In the genomic region with DNA sequence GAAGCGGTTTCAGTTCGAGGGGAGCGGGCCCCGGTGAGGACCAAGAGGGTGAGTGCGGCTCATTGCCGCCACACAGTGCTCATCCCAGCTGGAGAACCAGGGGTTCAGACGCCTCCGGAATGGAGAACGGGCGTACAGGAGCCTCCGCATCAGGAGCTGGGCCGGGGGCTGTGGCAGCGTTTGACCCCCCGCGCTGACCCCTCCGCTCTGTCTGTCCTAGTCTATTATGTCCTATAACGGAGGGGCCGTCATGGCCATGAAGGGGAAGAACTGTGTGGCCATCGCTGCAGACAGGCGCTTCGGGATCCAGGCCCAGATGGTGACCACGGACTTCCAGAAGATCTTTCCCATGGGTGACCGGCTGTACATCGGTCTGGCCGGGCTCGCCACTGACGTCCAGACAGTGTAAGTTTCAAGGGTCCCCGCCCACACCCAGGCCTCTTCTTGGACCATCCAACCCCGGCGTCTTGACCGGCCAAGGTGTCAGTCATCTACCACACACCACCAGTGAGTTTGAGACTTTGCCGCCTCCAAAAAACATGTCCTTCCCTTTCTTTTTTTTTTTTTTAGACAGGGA, we compare ENCODE assay signal across 8 cellular contexts. TPM values are rescaled to one million over a fixed set of nuclear protein-coding genes. Genes with fewer than 3 reads are reported as not detected.
DNase-seq lines count a peak whose midpoint lies in the region; ATAC-seq, FAIRE-seq and TF ChIP-seq lines count a peak whose summit lies in the region.

No MANE protein-coding gene starts in this region.

- peaks cover 20% of the 10 kb centered on the region for H3K79me2 ChIP-seq in HepG2 (ENCODE audit: insufficient read depth, low read length)

- H4K20me1 ChIP-seq in HepG2 (ENCODE audit: insufficient read depth, low read length) = no peaks in the 10 kb centered on the region

- TF ChIP-seq POLR2A in HepG2 (IDR thresholded peaks at IDR 0.05; ENCODE audit: insufficient read depth in 1 of 2, low read depth in 2 of 2, low read length in 2 of 2) = no peak

- TF ChIP-seq CTCF in HepG2 (CRISPR knock-in tag; IDR thresholded peaks at IDR 0.05) (peak; percentile 46), type B pancreatic cell (conservative IDR thresholded peaks at IDR 0.05) (no peak)

- no peak overlapping the region for H2AFZ ChIP-seq in HepG2 (ENCODE audit: low read length)

- ATAC-seq in HG02885 (IDR thresholded peaks at IDR 0.05; ENCODE audit: poor library complexity, unreplicated experiment) (peak; percentile 3), HepG2 (peak; percentile 17), HG03108 (IDR thresholded peaks at IDR 0.05; ENCODE audit: unreplicated experiment) (no peak)

- WGBS in adipose tissue, 3 donors = 4 to 5% (median 4%) methylated on average over 32 of the region's 32 CpGs
- 2% methylated on average over 21 of the region's 32 CpGs for WGBS in HepG2 (ENCODE audit: low lambda C conversion rate)

- intact Hi-C loops in HepG2 (cut with micrococcal nuclease; ENCODE audit: unreplicated experiment) = loop anchor here (1.0 to 5.0 kb wide), 4 partner anchors 48 to 1354 kb away; no protein-coding TSS in a partner anchor

- peaks cover 21 to 27% of the 10 kb centered on the region in 2 donors for H3K27me3 Mint-ChIP-seq in CD8-positive, alpha-beta memory T cell
- peaks cover 13% of the 10 kb centered on the region for H3K27me3 Mint-ChIP-seq in type B pancreatic cell

- FAIRE-seq in HepG2 (lab: Jason Lieb, UNC) = no peak

- in situ Hi-C loops in HepG2 (cut with HindIII; ENCODE audit: extremely low pct_ligation_motif_present, low pct_unique_long_range_greater_than_20kb) = loop anchor here (25.0 kb wide), 1 partner anchor 409 kb away; a partner anchor contains a TSS

- peak overlapping the region; percentile 91 for H3K27ac ChIP-seq in CD8-positive, alpha-beta memory T cell (ENCODE audit: low read depth, low read length)
- H3K27ac ChIP-seq in adipose tissue (ENCODE audit: low read depth, low read length) (peak overlapping the region; percentile 86), HepG2 (ENCODE audit: extremely low read length, insufficient read depth, low read length) (peak overlapping the region; percentile 81)

- peak overlapping the region; percentile 88 to 100 (median 98) for H3K4me3 Mint-ChIP-seq in CD8-positive, alpha-beta memory T cell
- H3K4me3 Mint-ChIP-seq in type B pancreatic cell = peak overlapping the region; percentile 99

- POLR2A ChIA-PET in CD8-positive, alpha-beta memory T cell (lab: Charles Lee) = interaction anchor here (1.2 to 1.3 kb wide), 2 partner anchors 22 to 121 kb away, joined by 4 to 7 read pairs; no protein-coding TSS in a partner anchor
- POLR2A ChIA-PET in HepG2 (lab: Yijun Ruan, JAX) = interaction anchor here (0.6 to 4.4 kb wide), 9 partner anchors 11 to 117 kb away, joined by 3 to 57 read pairs (median 4); a partner anchor contains a TSS

- peaks cover 51% of the 10 kb centered on the region for H3K4me1 ChIP-seq in CD8-positive, alpha-beta memory T cell (ENCODE audit: insufficient read depth, low read length)
- H3K4me1 ChIP-seq in HepG2 (ENCODE audit: insufficient read depth, low read length) = peaks cover 30% of the 10 kb centered on the region

- peak; percentile 51 for TF ChIP-seq RAD21 in HepG2 (CRISPR knock-in tag; IDR thresholded peaks at IDR 0.05)

- H3K4me1 Mint-ChIP-seq in CD8-positive, alpha-beta memory T cell = peaks cover 43 to 68% (median 52%) of the 10 kb centered on the region in 3 donors
- peaks cover 20% of the 10 kb centered on the region for H3K4me1 Mint-ChIP-seq in type B pancreatic cell (ENCODE audit: unreplicated experiment)

- H3K27me3 ChIP-seq in CD8-positive, alpha-beta memory T cell (ENCODE audit: insufficient read depth, low read length, poor library complexity, severe bottlenecking) = peaks cover 25% of the 10 kb centered on the region
- H3K27me3 ChIP-seq in HepG2 (ENCODE audit: control insufficient read depth in 1 of 2, insufficient read depth in 2 of 2, low read length in 2 of 2) = no peaks in the 10 kb centered on the region; a peak in 1 of 5 replicates

- DNase-seq in CD8-positive, alpha-beta memory T cell = no peak
- DNase-seq in HepG2 (ENCODE audit: low spot score) (no peak), type B pancreatic cell (ENCODE audit: extremely low spot score, unreplicated experiment) (no peak), HCEC 1CT (no peak), Ammon's horn (ENCODE audit: low spot score) (no peak)

- H3K4me3 ChIP-seq in CD8-positive, alpha-beta memory T cell (ENCODE audit: low read length) = peak overlapping the region; percentile 98
- peak overlapping the region; percentile 72 to 86 (median 84) for H3K4me3 ChIP-seq in HepG2 (replicated peaks in 1 of 3; ENCODE audit: insufficient read depth in 1 of 3, low read depth in 2 of 3, low read length in 3 of 3)

- BruUV-seq in HepG2 (replicated peaks; lab: Mats Ljungman, UMichigan) = TSS peak; percentile 84

- TF ChIP-seq EP300 in HepG2 (IDR thresholded peaks at IDR 0.05; ENCODE audit: low read depth in 2 of 2, low read length in 2 of 2) (no peak), HepG2 (CRISPR knock-in tag; IDR thresholded peaks at IDR 0.05; ENCODE audit: borderline replicate concordance) (no peak)

- peak overlapping the region; percentile 93 for H3K9ac ChIP-seq in HepG2 (ENCODE audit: insufficient read depth, low read depth, low read length)

- peaks cover 20% of the 10 kb centered on the region for H3K36me3 ChIP-seq in CD8-positive, alpha-beta memory T cell (ENCODE audit: insufficient read depth, low read length)
- peaks cover 11 to 27% of the 10 kb centered on the region in 2 experiments for H3K36me3 ChIP-seq in HepG2 (replicated peaks in 1 of 2; ENCODE audit: control insufficient read depth in 1 of 2, insufficient read depth in 2 of 2, low read length in 2 of 2)

- peak overlapping the region; percentile 91 for H3K4me2 ChIP-seq in HepG2 (ENCODE audit: low read depth, low read length)

- peak overlapping the region; percentile 89 to 99 (median 97) for H3K27ac Mint-ChIP-seq in CD8-positive, alpha-beta memory T cell
- peak overlapping the region; percentile 90 for H3K27ac Mint-ChIP-seq in type B pancreatic cell

- H3K9me3 Mint-ChIP-seq in CD8-positive, alpha-beta memory T cell = peaks cover 0 to 3% (median 0%) of the 10 kb centered on the region in 5 donors
- H3K9me3 Mint-ChIP-seq in type B pancreatic cell = no peaks in the 10 kb centered on the region

- no peaks in the 10 kb centered on the region for H3K9me3 ChIP-seq in CD8-positive, alpha-beta memory T cell (ENCODE audit: low read length)
- H3K9me3 ChIP-seq in HepG2 (ENCODE audit: low read length) = no peaks in the 10 kb centered on the region

- H3K36me3 Mint-ChIP-seq in CD8-positive, alpha-beta memory T cell = peaks cover 3 to 42% (median 7%) of the 10 kb centered on the region in 3 donors
- H3K36me3 Mint-ChIP-seq in type B pancreatic cell = peaks cover 15% of the 10 kb centered on the region

- CTCF ChIA-PET in CD8-positive, alpha-beta memory T cell (lab: Charles Lee) = interaction anchor here (1.2 kb wide), 1 partner anchor 400 kb away, joined by 3 read pairs; no protein-coding TSS in a partner anchor
- CTCF ChIA-PET in HepG2 (lab: Yijun Ruan, JAX; ENCODE audit: low intra/inter-chr PET ratio, low total read pairs) = no interaction called here

RNA-seq across cellular contexts. Expression of a gene that starts 0.5 kb away (rescaled TPM):
- 100 to 1,000 TPM; 317 to 323 TPM for total RNA-seq in CD8-positive, alpha-beta memory T cell
- polyA plus RNA-seq in CD8-positive, alpha-beta memory T cell = 431 TPM
- polyA plus RNA-seq in adipose tissue (100 to 1,000 TPM in 2 of 3 donors, 10 to 100 TPM in 1; 76.8 to 190 (median 184) TPM), HepG2 (2011; rRNA removed) (317 and 366 TPM in 2 replicates)
- total RNA-seq in HepG2 (2016; rRNA removed; fragmentation: Illumina TruSeq; extraction: Trizol) (517 and 688 TPM in 2 replicates), type B pancreatic cell (ENCODE audit: low replicate concordance) (149 and 152 TPM in 2 replicates)
- 265 and 305 TPM in 2 replicates for total RNA-seq in HepG2 (2016; cell fraction: cytosol; rRNA removed; fragmentation: Illumina TruSeq; extraction: Trizol; ENCODE audit: low read depth)
- total RNA-seq in HepG2 (2016; cell fraction: insoluble cytoplasmic fraction; rRNA removed; fragmentation: Illumina TruSeq; extraction: Trizol) = 517 and 718 TPM in 2 replicates
- total RNA-seq in HepG2 (2016; cell fraction: membrane; rRNA removed; fragmentation: Illumina TruSeq; extraction: Trizol) = 175 and 189 TPM in 2 replicates
- 146 and 163 TPM in 2 replicates for total RNA-seq in HepG2 (2016; cell fraction: nucleus; rRNA removed; fragmentation: Illumina TruSeq; extraction: Trizol)
- 470 and 640 TPM in 2 replicates for polyA plus RNA-seq in HepG2 (2011; cell fraction: cytosol; rRNA removed)
- 121 and 122 TPM in 2 replicates for polyA plus RNA-seq in HepG2 (2011; cell fraction: nucleus; rRNA removed)
- 167 and 213 TPM in 2 replicates for polyA plus RNA-seq in HepG2 (2012)
- polyA plus RNA-seq in HepG2 (2016; cell fraction: cytosol; fragmentation: Illumina TruSeq; extraction: Trizol; ENCODE audit: low read depth) = 206 and 222 TPM in 2 replicates
- 578 and 618 TPM in 2 replicates for polyA plus RNA-seq in HepG2 (2016; cell fraction: insoluble cytoplasmic fraction; fragmentation: Illumina TruSeq; extraction: Trizol; ENCODE audit: low read depth)
- polyA plus RNA-seq in HepG2 (2016; cell fraction: membrane; fragmentation: Illumina TruSeq; extraction: Trizol; ENCODE audit: low read depth) = 134 and 136 TPM in 2 replicates
- polyA plus RNA-seq in HepG2 (2016; cell fraction: nucleus; fragmentation: Illumina TruSeq; extraction: Trizol; ENCODE audit: insufficient read depth, low read depth) = 227 and 228 TPM in 2 replicates
- 383 and 657 TPM in 2 replicates for polyA minus RNA-seq in HepG2 (2011; rRNA and poly(A)+ RNA removed; ENCODE audit: low replicate concordance)
- 84.9 and 103 TPM in 2 replicates for polyA minus RNA-seq in HepG2 (2011; cell fraction: cytosol; rRNA and poly(A)+ RNA removed)
- polyA minus RNA-seq in HepG2 (2011; cell fraction: nucleus; rRNA and poly(A)+ RNA removed) = 32.9 and 35.0 TPM in 2 replicates

RNA-seq across cellular contexts. Expression of a gene that starts 4.9 kb away (rescaled TPM):
- under 1 TPM; 0.72 to 0.89 TPM for total RNA-seq in CD8-positive, alpha-beta memory T cell
- polyA plus RNA-seq in CD8-positive, alpha-beta memory T cell = 0.09 TPM
- polyA plus RNA-seq in adipose tissue = 10 to 100 TPM; 10.9 to 61.1 (median 15.8) TPM
- 11.6 and 11.7 TPM in 2 replicates for total RNA-seq in HepG2 (2016; rRNA removed; fragmentation: Illumina TruSeq; extraction: Trizol)
- total RNA-seq in HepG2 (2016; cell fraction: cytosol; rRNA removed; fragmentation: Illumina TruSeq; extraction: Trizol; ENCODE audit: low read depth) = 12.6 and 19.2 TPM in 2 replicates
- total RNA-seq in HepG2 (2016; cell fraction: insoluble cytoplasmic fraction; rRNA removed; fragmentation: Illumina TruSeq; extraction: Trizol) = 8.9 and 11.5 TPM in 2 replicates
- total RNA-seq in HepG2 (2016; cell fraction: membrane; rRNA removed; fragmentation: Illumina TruSeq; extraction: Trizol) = 33.3 and 35.3 TPM in 2 replicates
- total RNA-seq in HepG2 (2016; cell fraction: nucleus; rRNA removed; fragmentation: Illumina TruSeq; extraction: Trizol) = 13.3 and 14.9 TPM in 2 replicates
- 29.4 and 30.6 TPM in 2 replicates for polyA plus RNA-seq in HepG2 (2011; rRNA removed)
- polyA plus RNA-seq in HepG2 (2011; cell fraction: cytosol; rRNA removed) = 18.7 and 30.8 TPM in 2 replicates
- 53.9 and 68.1 TPM in 2 replicates for polyA plus RNA-seq in HepG2 (2011; cell fraction: nucleus; rRNA removed)
- 32.6 and 40.9 TPM in 2 replicates for polyA plus RNA-seq in HepG2 (2012)
- polyA plus RNA-seq in HepG2 (2016; cell fraction: cytosol; fragmentation: Illumina TruSeq; extraction: Trizol; ENCODE audit: low read depth) = 194 and 224 TPM in 2 replicates
- 44.1 and 62.1 TPM in 2 replicates for polyA plus RNA-seq in HepG2 (2016; cell fraction: insoluble cytoplasmic fraction; fragmentation: Illumina TruSeq; extraction: Trizol; ENCODE audit: low read depth)
- 209 and 253 TPM in 2 replicates for polyA plus RNA-seq in HepG2 (2016; cell fraction: membrane; fragmentation: Illumina TruSeq; extraction: Trizol; ENCODE audit: low read depth)
- polyA plus RNA-seq in HepG2 (2016; cell fraction: nucleus; fragmentation: Illumina TruSeq; extraction: Trizol; ENCODE audit: insufficient read depth, low read depth) = 85.1 and 95.0 TPM in 2 replicates
- 11.1 and 38.8 TPM in 2 replicates for polyA minus RNA-seq in HepG2 (2011; rRNA and poly(A)+ RNA removed; ENCODE audit: low replicate concordance)
- polyA minus RNA-seq in HepG2 (2011; cell fraction: cytosol; rRNA and poly(A)+ RNA removed) = 30.5 and 32.4 TPM in 2 replicates
- 13.9 and 14.2 TPM in 2 replicates for polyA minus RNA-seq in HepG2 (2011; cell fraction: nucleus; rRNA and poly(A)+ RNA removed)
- 37.6 and 74.6 TPM in 2 replicates for total RNA-seq in type B pancreatic cell (ENCODE audit: low replicate concordance)

RNA-seq across cellular contexts. Expression of a gene that starts 22.9 kb away (rescaled TPM):
- total RNA-seq in CD8-positive, alpha-beta memory T cell = 10 to 100 TPM; 58.2 to 59.6 TPM
- polyA plus RNA-seq in CD8-positive, alpha-beta memory T cell = 73.4 TPM
- polyA plus RNA-seq in adipose tissue (10 to 100 TPM; 44.3 to 57.4 (median 51.1) TPM), HepG2 (2011; rRNA removed) (30.0 and 34.9 TPM in 2 replicates)
- total RNA-seq in HepG2 (2016; rRNA removed; fragmentation: Illumina TruSeq; extraction: Trizol) (34.1 and 42.6 TPM in 2 replicates), type B pancreatic cell (ENCODE audit: low replicate concordance) (12.8 and 15.6 TPM in 2 replicates)
- 64.2 and 89.3 TPM in 2 replicates for total RNA-seq in HepG2 (2016; cell fraction: cytosol; rRNA removed; fragmentation: Illumina TruSeq; extraction: Trizol; ENCODE audit: low read depth)
- total RNA-seq in HepG2 (2016; cell fraction: insoluble cytoplasmic fraction; rRNA removed; fragmentation: Illumina TruSeq; extraction: Trizol) = 38.9 and 39.2 TPM in 2 replicates
- total RNA-seq in HepG2 (2016; cell fraction: membrane; rRNA removed; fragmentation: Illumina TruSeq; extraction: Trizol) = 72.8 and 92.2 TPM in 2 replicates
- 12.0 and 15.5 TPM in 2 replicates for total RNA-seq in HepG2 (2016; cell fraction: nucleus; rRNA removed; fragmentation: Illumina TruSeq; extraction: Trizol)
- 15.0 and 24.9 TPM in 2 replicates for polyA plus RNA-seq in HepG2 (2011; cell fraction: cytosol; rRNA removed)
- polyA plus RNA-seq in HepG2 (2011; cell fraction: nucleus; rRNA removed) = 10.7 and 11.5 TPM in 2 replicates
- polyA plus RNA-seq in HepG2 (2012) = 34.2 TPM in 2 replicates
- polyA plus RNA-seq in HepG2 (2016; cell fraction: cytosol; fragmentation: Illumina TruSeq; extraction: Trizol; ENCODE audit: low read depth) = 183 and 249 TPM in 2 replicates
- polyA plus RNA-seq in HepG2 (2016; cell fraction: insoluble cytoplasmic fraction; fragmentation: Illumina TruSeq; extraction: Trizol; ENCODE audit: low read depth) = 69.7 and 77.8 TPM in 2 replicates
- 135 and 168 TPM in 2 replicates for polyA plus RNA-seq in HepG2 (2016; cell fraction: membrane; fragmentation: Illumina TruSeq; extraction: Trizol; ENCODE audit: low read depth)
- 46.2 and 46.8 TPM in 2 replicates for polyA plus RNA-seq in HepG2 (2016; cell fraction: nucleus; fragmentation: Illumina TruSeq; extraction: Trizol; ENCODE audit: insufficient read depth, low read depth)
- polyA minus RNA-seq in HepG2 (2011; rRNA and poly(A)+ RNA removed; ENCODE audit: low replicate concordance) = 16.1 and 27.0 TPM in 2 replicates
- 7.2 and 7.7 TPM in 2 replicates for polyA minus RNA-seq in HepG2 (2011; cell fraction: cytosol; rRNA and poly(A)+ RNA removed)
- 7.1 and 8.1 TPM in 2 replicates for polyA minus RNA-seq in HepG2 (2011; cell fraction: nucleus; rRNA and poly(A)+ RNA removed)

RNA-seq across cellular contexts. Expression of a gene that starts 46.3 kb away (rescaled TPM):
- 10 to 100 TPM; 43.4 to 44.6 TPM for total RNA-seq in CD8-positive, alpha-beta memory T cell
- polyA plus RNA-seq in CD8-positive, alpha-beta memory T cell = 17.4 TPM
- 10 to 100 TPM; 10.0 to 27.3 (median 18.8) TPM for polyA plus RNA-seq in adipose tissue
- total RNA-seq in HepG2 (2016; rRNA removed; fragmentation: Illumina TruSeq; extraction: Trizol) = 54.0 and 63.6 TPM in 2 replicates
- total RNA-seq in HepG2 (2016; cell fraction: cytosol; rRNA removed; fragmentation: Illumina TruSeq; extraction: Trizol; ENCODE audit: low read depth) = 24.2 and 25.6 TPM in 2 replicates
- total RNA-seq in HepG2 (2016; cell fraction: insoluble cytoplasmic fraction; rRNA removed; fragmentation: Illumina TruSeq; extraction: Trizol) = 50.9 and 54.9 TPM in 2 replicates
- 49.8 and 54.0 TPM in 2 replicates for total RNA-seq in HepG2 (2016; cell fraction: membrane; rRNA removed; fragmentation: Illumina TruSeq; extraction: Trizol)
- total RNA-seq in HepG2 (2016; cell fraction: nucleus; rRNA removed; fragmentation: Illumina TruSeq; extraction: Trizol) = 32.5 and 37.2 TPM in 2 replicates
- 20.4 and 24.5 TPM in 2 replicates for polyA plus RNA-seq in HepG2 (2011; rRNA removed)
- polyA plus RNA-seq in HepG2 (2011; cell fraction: cytosol; rRNA removed) = 18.5 and 20.4 TPM in 2 replicates
- 45.9 and 55.3 TPM in 2 replicates for polyA plus RNA-seq in HepG2 (2011; cell fraction: nucleus; rRNA removed)
- 22.2 and 27.9 TPM in 2 replicates for polyA plus RNA-seq in HepG2 (2012)
- 12.9 and 15.0 TPM in 2 replicates for polyA plus RNA-seq in HepG2 (2016; cell fraction: cytosol; fragmentation: Illumina TruSeq; extraction: Trizol; ENCODE audit: low read depth)
- 41.7 and 46.6 TPM in 2 replicates for polyA plus RNA-seq in HepG2 (2016; cell fraction: insoluble cytoplasmic fraction; fragmentation: Illumina TruSeq; extraction: Trizol; ENCODE audit: low read depth)
- 27.7 and 30.2 TPM in 2 replicates for polyA plus RNA-seq in HepG2 (2016; cell fraction: membrane; fragmentation: Illumina TruSeq; extraction: Trizol; ENCODE audit: low read depth)
- polyA plus RNA-seq in HepG2 (2016; cell fraction: nucleus; fragmentation: Illumina TruSeq; extraction: Trizol; ENCODE audit: insufficient read depth, low read depth) = 62.7 and 68.7 TPM in 2 replicates
- polyA minus RNA-seq in HepG2 (2011; rRNA and poly(A)+ RNA removed; ENCODE audit: low replicate concordance) = 76.9 and 79.2 TPM in 2 replicates
- polyA minus RNA-seq in HepG2 (2011; cell fraction: cytosol; rRNA and poly(A)+ RNA removed) = 17.3 and 17.5 TPM in 2 replicates
- polyA minus RNA-seq in HepG2 (2011; cell fraction: nucleus; rRNA and poly(A)+ RNA removed) = 12.9 and 14.0 TPM in 2 replicates
- 37.0 and 72.6 TPM in 2 replicates for total RNA-seq in type B pancreatic cell (ENCODE audit: low replicate concordance)

RNA-seq across cellular contexts. Expression of a gene that starts 47.9 kb away (rescaled TPM):
- 100 to 1,000 TPM; 197 to 202 TPM for total RNA-seq in CD8-positive, alpha-beta memory T cell
- polyA plus RNA-seq in CD8-positive, alpha-beta memory T cell = 15.9 TPM
- 10 to 100 TPM; 38.6 to 96.0 (median 42.9) TPM for polyA plus RNA-seq in adipose tissue
- 27.6 and 50.7 TPM in 2 replicates for total RNA-seq in HepG2 (2016; rRNA removed; fragmentation: Illumina TruSeq; extraction: Trizol)
- 41.1 and 41.6 TPM in 2 replicates for total RNA-seq in HepG2 (2016; cell fraction: cytosol; rRNA removed; fragmentation: Illumina TruSeq; extraction: Trizol; ENCODE audit: low read depth)
- 23.9 and 54.9 TPM in 2 replicates for total RNA-seq in HepG2 (2016; cell fraction: insoluble cytoplasmic fraction; rRNA removed; fragmentation: Illumina TruSeq; extraction: Trizol)
- total RNA-seq in HepG2 (2016; cell fraction: membrane; rRNA removed; fragmentation: Illumina TruSeq; extraction: Trizol) = 44.6 and 48.3 TPM in 2 replicates
- total RNA-seq in HepG2 (2016; cell fraction: nucleus; rRNA removed; fragmentation: Illumina TruSeq; extraction: Trizol) = 51.1 and 58.3 TPM in 2 replicates
- 69.5 TPM in 2 replicates for polyA plus RNA-seq in HepG2 (2011; rRNA removed)
- polyA plus RNA-seq in HepG2 (2011; cell fraction: cytosol; rRNA removed) = 20.9 and 26.0 TPM in 2 replicates
- polyA plus RNA-seq in HepG2 (2011; cell fraction: nucleus; rRNA removed) = 261 and 305 TPM in 2 replicates
- 56.0 and 70.4 TPM in 2 replicates for polyA plus RNA-seq in HepG2 (2012)
- polyA plus RNA-seq in HepG2 (2016; cell fraction: cytosol; fragmentation: Illumina TruSeq; extraction: Trizol; ENCODE audit: low read depth) = 2.1 and 3.2 TPM in 2 replicates
- polyA plus RNA-seq in HepG2 (2016; cell fraction: insoluble cytoplasmic fraction; fragmentation: Illumina TruSeq; extraction: Trizol; ENCODE audit: low read depth) = 25.3 and 28.2 TPM in 2 replicates
- polyA plus RNA-seq in HepG2 (2016; cell fraction: membrane; fragmentation: Illumina TruSeq; extraction: Trizol; ENCODE audit: low read depth) = 10.7 and 10.9 TPM in 2 replicates
- 142 and 147 TPM in 2 replicates for polyA plus RNA-seq in HepG2 (2016; cell fraction: nucleus; fragmentation: Illumina TruSeq; extraction: Trizol; ENCODE audit: insufficient read depth, low read depth)
- 89.8 and 99.9 TPM in 2 replicates for polyA minus RNA-seq in HepG2 (2011; rRNA and poly(A)+ RNA removed; ENCODE audit: low replicate concordance)
- 29.2 and 32.2 TPM in 2 replicates for polyA minus RNA-seq in HepG2 (2011; cell fraction: cytosol; rRNA and poly(A)+ RNA removed)
- polyA minus RNA-seq in HepG2 (2011; cell fraction: nucleus; rRNA and poly(A)+ RNA removed) = 156 and 194 TPM in 2 replicates
- 122 and 130 TPM in 2 replicates for total RNA-seq in type B pancreatic cell (ENCODE audit: low replicate concordance)
